Comparison of ENCODE assay signal across 8 cellular contexts in genomic region chrX:134764202-134764785, GRCh38. TPM values are rescaled to one million over a fixed set of nuclear protein-coding genes. Genes with fewer than 3 reads are reported as not detected.
DNase-seq lines count a peak whose midpoint lies in the region; ATAC-seq, FAIRE-seq and TF ChIP-seq lines count a peak whose summit lies in the region.

No MANE protein-coding gene starts in this region.

- H4K20me1 ChIP-seq in HepG2 (ENCODE audit: insufficient read depth, low read length): no peaks in the 10 kb centered on the region

- H3K4me1 ChIP-seq in HepG2 (ENCODE audit: insufficient read depth, low read length) (no peaks in the 10 kb centered on the region; the same call in 1 of the 2 replicates), right lobe of liver (no peaks in the 10 kb centered on the region)

- BruUV-seq in HepG2 (replicated peaks; lab: Mats Ljungman, UMichigan): no TSS peak

- POLR2A ChIA-PET in HepG2 (lab: Yijun Ruan, JAX): no interaction called here

- intact Hi-C loops in HepG2 (cut with micrococcal nuclease; ENCODE audit: unreplicated experiment) (loop anchor here (10.0 kb wide), 1 partner anchor 339 kb away; no protein-coding TSS in a partner anchor), right lobe of liver (cut with DNase I) (no loop called here), left colon (cut with DNase I, micrococcal nuclease) (no loop called here)

- peak overlapping the region; percentile 27; the same call in 1 of the 2 replicates for H3K4me2 ChIP-seq in HepG2 (ENCODE audit: low read depth, low read length)

- no peak overlapping the region for H3K27ac ChIP-seq in HepG2 (ENCODE audit: extremely low read length, insufficient read depth, low read length)
- no peak overlapping the region for H3K27ac ChIP-seq in right lobe of liver

- H3K9me3 ChIP-seq in HepG2 (ENCODE audit: low read length): no peaks in the 10 kb centered on the region
- H3K9me3 ChIP-seq in right lobe of liver: no peaks in the 10 kb centered on the region

- FAIRE-seq in HepG2 (lab: Jason Lieb, UNC): peak; percentile 77

- H3K79me2 ChIP-seq in HepG2 (ENCODE audit: insufficient read depth, low read length): no peaks in the 10 kb centered on the region

- DNase-seq in HepG2 (ENCODE audit: low spot score): peak; percentile 64
- no peak for DNase-seq in right lobe of liver
- peak; percentile 45 for DNase-seq in HPDE6-E6E7 (ENCODE audit: extremely low spot score)
- peak; percentile 80 for DNase-seq in SKM-1 treated with dmso at 0.1 percent for 144 hours (lab: John Stamatoyannopoulos, UW; ENCODE audit: unreplicated experiment)
- DNase-seq in left colon: no peak
- no peak for DNase-seq in putamen (ENCODE audit: low spot score)
- no peak for DNase-seq in COLO668 (lab: John Stamatoyannopoulos, UW; ENCODE audit: unreplicated experiment)

- H3K36me3 ChIP-seq in HepG2 (replicated peaks in 1 of 2; ENCODE audit: control insufficient read depth in 1 of 2, insufficient read depth in 2 of 2, low read length in 2 of 2) (no peaks in the 10 kb centered on the region), right lobe of liver (no peaks in the 10 kb centered on the region)

- H3K27me3 ChIP-seq in HepG2 (ENCODE audit: control insufficient read depth in 1 of 2, insufficient read depth in 2 of 2, low read length in 2 of 2): no peaks in the 10 kb centered on the region
- no peaks in the 10 kb centered on the region for H3K27me3 ChIP-seq in right lobe of liver

- no peak overlapping the region for H2AFZ ChIP-seq in HepG2 (ENCODE audit: low read length)

- 16% methylated on average over 6 of the region's 6 CpGs for WGBS in HepG2 (ENCODE audit: low lambda C conversion rate)
- WGBS in right lobe of liver (ENCODE audit: insufficient coverage, low coverage, low lambda C conversion rate, missing lambda C conversion rate): 48% methylated on average over 6 of the region's 6 CpGs

- CTCF ChIA-PET in HepG2 (lab: Yijun Ruan, JAX; ENCODE audit: low intra/inter-chr PET ratio, low total read pairs): no interaction called here

- no peak for TF ChIP-seq POLR2A in HepG2 (IDR thresholded peaks at IDR 0.05; ENCODE audit: insufficient read depth in 1 of 2, low read depth in 2 of 2, low read length in 2 of 2)
- no peak for TF ChIP-seq POLR2A in right lobe of liver (IDR thresholded peaks at IDR 0.05)

- in situ Hi-C loops in HepG2 (cut with HindIII; ENCODE audit: extremely low pct_ligation_motif_present, low pct_unique_long_range_greater_than_20kb): loop anchor here (10.0 kb wide), 1 partner anchor 279 kb away; no protein-coding TSS in a partner anchor

- ATAC-seq in HepG2 (peak; percentile 97), right lobe of liver (no peak), left colon (peak; percentile 86), GM21526 (IDR thresholded peaks at IDR 0.05; ENCODE audit: low FRiP score, unreplicated experiment) (no peak)

- TF ChIP-seq CTCF in HepG2 (CRISPR knock-in tag; IDR thresholded peaks at IDR 0.05): peak; percentile 29; the same call in 1 of the 2 replicates
- no peak for TF ChIP-seq CTCF in right lobe of liver (IDR thresholded peaks at IDR 0.05)

- TF ChIP-seq EP300 in HepG2 (IDR thresholded peaks at IDR 0.05; ENCODE audit: low read depth in 2 of 2, low read length in 2 of 2) (no peak), HepG2 (CRISPR knock-in tag; IDR thresholded peaks at IDR 0.05; ENCODE audit: borderline replicate concordance) (no peak)

- H3K4me3 ChIP-seq in HepG2 (replicated peaks in 1 of 3; ENCODE audit: insufficient read depth in 1 of 3, low read depth in 2 of 3, low read length in 3 of 3) (no peak overlapping the region), right lobe of liver (no peak overlapping the region)

- H3K9ac ChIP-seq in HepG2 (ENCODE audit: insufficient read depth, low read depth, low read length): no peak overlapping the region

- TF ChIP-seq RAD21 in HepG2 (CRISPR knock-in tag; IDR thresholded peaks at IDR 0.05): no peak

TF ChIP-seq in HepG2, 621 proteins besides CTCF, POLR2A, EP300 and RAD21:
- TF ChIP-seq NFYB (CRISPR knock-in tag; IDR thresholded peaks at IDR 0.05) (peak; percentile 73), NFYC (CRISPR knock-in tag; IDR thresholded peaks at IDR 0.05) (peak; percentile 84), STAG1 (CRISPR knock-in tag; IDR thresholded peaks at IDR 0.05) (0 out of 2 replicates have a peak, but pooled peaks have one; percentile 4), DZIP1 (CRISPR knock-in tag; IDR thresholded peaks at IDR 0.05) (no peak)

RNA-seq across cellular contexts. Expression of gene PABIR2, which starts 32.7 kb away (rescaled TPM):
- total RNA-seq in HepG2 (2016; rRNA removed; fragmentation: Illumina TruSeq; extraction: Trizol) (3.3 and 5.9 TPM in 2 replicates), right lobe of liver (1 to 10 TPM; 3.1 to 6.4 (median 4.2) TPM), left colon (10 to 100 TPM; 17.1 to 18.9 TPM)
- 0.79 and 1.4 TPM in 2 replicates for total RNA-seq in HepG2 (2016; cell fraction: cytosol; rRNA removed; fragmentation: Illumina TruSeq; extraction: Trizol; ENCODE audit: low read depth)
- total RNA-seq in HepG2 (2016; cell fraction: insoluble cytoplasmic fraction; rRNA removed; fragmentation: Illumina TruSeq; extraction: Trizol): 4.0 and 6.4 TPM in 2 replicates
- total RNA-seq in HepG2 (2016; cell fraction: membrane; rRNA removed; fragmentation: Illumina TruSeq; extraction: Trizol): 4.1 and 4.3 TPM in 2 replicates
- total RNA-seq in HepG2 (2016; cell fraction: nucleus; rRNA removed; fragmentation: Illumina TruSeq; extraction: Trizol): 9.1 and 10.9 TPM in 2 replicates
- polyA plus RNA-seq in HepG2 (2011; rRNA removed): 9.4 and 9.6 TPM in 2 replicates
- polyA plus RNA-seq in HepG2 (2011; cell fraction: cytosol; rRNA removed): 1.8 and 3.0 TPM in 2 replicates
- polyA plus RNA-seq in HepG2 (2011; cell fraction: nucleus; rRNA removed): 20.6 and 20.9 TPM in 2 replicates
- polyA plus RNA-seq in HepG2 (2012): 6.7 and 7.1 TPM in 2 replicates
- 1.2 and 2.2 TPM in 2 replicates for polyA plus RNA-seq in HepG2 (2016; cell fraction: cytosol; fragmentation: Illumina TruSeq; extraction: Trizol; ENCODE audit: low read depth)
- polyA plus RNA-seq in HepG2 (2016; cell fraction: insoluble cytoplasmic fraction; fragmentation: Illumina TruSeq; extraction: Trizol; ENCODE audit: low read depth): 11.9 and 13.3 TPM in 2 replicates
- polyA plus RNA-seq in HepG2 (2016; cell fraction: membrane; fragmentation: Illumina TruSeq; extraction: Trizol; ENCODE audit: low read depth): 6.0 and 7.3 TPM in 2 replicates
- polyA plus RNA-seq in HepG2 (2016; cell fraction: nucleus; fragmentation: Illumina TruSeq; extraction: Trizol; ENCODE audit: insufficient read depth, low read depth): 30.7 and 31.2 TPM in 2 replicates
- 2.4 and 38.8 TPM in 2 replicates for polyA minus RNA-seq in HepG2 (2011; rRNA and poly(A)+ RNA removed; ENCODE audit: low replicate concordance)
- 3.3 and 3.6 TPM in 2 replicates for polyA minus RNA-seq in HepG2 (2011; cell fraction: cytosol; rRNA and poly(A)+ RNA removed)
- polyA minus RNA-seq in HepG2 (2011; cell fraction: nucleus; rRNA and poly(A)+ RNA removed): 7.3 and 8.8 TPM in 2 replicates

Comparison
In these comparisons a context has a peak if more than half of its experiments do, and no peak if none do; other contexts are left out.
1. ATAC-seq: peak in HepG2 (single experiment) and left colon (single experiment); none in right lobe of liver (0 of 4) and GM21526 (single experiment).
2. DNase-seq: peak in HepG2 (single experiment), HPDE6-E6E7 (single experiment) and SKM-1 treated with dmso at 0.1 percent for 144 hours (single experiment); none in right lobe of liver (0 of 3), left colon (0 of 2), putamen (single experiment) and COLO668 (single experiment).